In the genomic region with DNA sequence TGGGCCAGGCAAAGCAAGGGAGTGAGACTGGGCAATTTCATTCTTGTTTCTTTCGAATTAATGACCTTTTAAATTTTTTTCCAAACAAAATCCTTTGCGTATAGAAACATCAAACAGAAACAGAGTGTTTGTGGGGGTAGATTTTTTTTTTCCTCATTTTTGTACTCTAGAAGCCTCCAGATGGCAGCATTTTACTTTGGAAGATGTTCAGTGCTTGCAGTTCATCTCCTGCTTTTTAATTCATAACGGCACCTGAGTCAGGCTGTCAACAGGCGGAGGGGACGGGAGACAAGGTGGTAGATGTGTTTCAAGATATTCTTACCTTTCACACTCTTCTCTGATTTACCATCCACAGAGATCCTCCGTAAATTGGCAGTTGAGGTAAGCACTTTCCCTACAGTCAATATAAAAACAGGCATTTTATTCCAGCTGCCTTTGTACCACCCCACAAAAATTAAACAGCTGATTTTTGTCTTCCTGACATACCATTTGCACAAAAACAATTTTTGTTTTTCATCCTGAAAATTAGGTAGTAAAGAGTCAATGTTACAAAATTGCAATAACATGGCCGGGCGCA, we compare ENCODE assay signal across 9 cellular contexts.
DNase-seq lines count a peak whose midpoint lies in the region; ATAC-seq and TF ChIP-seq lines count a peak whose summit lies in the region.
"Had no signal": no experiment of that assay in that cellular context is flagged by ENCODE, and none has a peak within 500 bp of the region (broad histone marks: within the 10 kb centered on the region; RNA-seq: fewer than 3 reads in every experiment).

No MANE protein-coding gene starts in this region.

- peak; percentile 27 for DNase-seq in Calu3
- DNase-seq in NCI-H2171 treated with DMSO at 0.1 percent for 48 hours (lab: John Stamatoyannopoulos, UW) = peak; percentile 58
- DNase-seq in dermis blood vessel endothelial cell = peak; percentile 33
- no peak for DNase-seq in osteocyte (ENCODE audit: extremely low spot score, unreplicated experiment)
- no peak for DNase-seq in NCI-H774 (lab: John Stamatoyannopoulos, UW)
- DNase-seq in activated naive CD8-positive, alpha-beta T cell treated with anti-CD3 and anti-CD28 coated beads, Interleukin-2, amount 50 U/mL, for 24 hours = no peak

- H3K27ac Mint-ChIP-seq in Calu3 (ENCODE audit: unreplicated experiment) (no peak overlapping the region), osteocyte (ENCODE audit: unreplicated experiment) (no peak overlapping the region)
- no peak overlapping the region for H3K27ac Mint-ChIP-seq in activated naive CD8-positive, alpha-beta T cell treated with anti-CD3 and anti-CD28 coated beads, Interleukin-2, amount 50 U/mL, for 24 hours
- H3K27ac Mint-ChIP-seq: memory B cell had no signal

- ATAC-seq in GM21447 (IDR thresholded peaks at IDR 0.05; ENCODE audit: unreplicated experiment) = peak; percentile 66
- ATAC-seq in activated naive CD8-positive, alpha-beta T cell treated with anti-CD3 and anti-CD28 coated beads, Interleukin-2, amount 50 U/mL, for 24 hours = no peak
- ATAC-seq in HG02759 (IDR thresholded peaks at IDR 0.05; ENCODE audit: unreplicated experiment) = no peak

- H3K36me3 Mint-ChIP-seq in Calu3 (ENCODE audit: insufficient read depth, unreplicated experiment) (no peaks in the 10 kb centered on the region), osteocyte (ENCODE audit: unreplicated experiment) (no peaks in the 10 kb centered on the region)
- no peaks in the 10 kb centered on the region for H3K36me3 Mint-ChIP-seq in activated naive CD8-positive, alpha-beta T cell treated with anti-CD3 and anti-CD28 coated beads, Interleukin-2, amount 50 U/mL, for 24 hours (ENCODE audit: low read depth)
- H3K36me3 Mint-ChIP-seq: memory B cell had no signal

- H3K9me3 Mint-ChIP-seq in Calu3 (ENCODE audit: low read depth, unreplicated experiment) = no peaks in the 10 kb centered on the region
- no peaks in the 10 kb centered on the region for H3K9me3 Mint-ChIP-seq in osteocyte (ENCODE audit: unreplicated experiment)
- H3K9me3 Mint-ChIP-seq in activated naive CD8-positive, alpha-beta T cell treated with anti-CD3 and anti-CD28 coated beads, Interleukin-2, amount 50 U/mL, for 24 hours = no peaks in the 10 kb centered on the region
- H3K9me3 Mint-ChIP-seq: memory B cell had no signal

- H3K27me3 Mint-ChIP-seq in Calu3 (ENCODE audit: unreplicated experiment) = peaks cover under 1% of the 10 kb centered on the region
- H3K27me3 Mint-ChIP-seq in osteocyte (ENCODE audit: unreplicated experiment) = peaks cover 33% of the 10 kb centered on the region
- H3K27me3 Mint-ChIP-seq in activated naive CD8-positive, alpha-beta T cell treated with anti-CD3 and anti-CD28 coated beads, Interleukin-2, amount 50 U/mL, for 24 hours = peaks cover 9% of the 10 kb centered on the region

- no peak for TF ChIP-seq CTCF in Calu3 (IDR thresholded peaks at IDR 0.05; ENCODE audit: unreplicated experiment)
- TF ChIP-seq CTCF in osteocyte (IDR thresholded peaks at IDR 0.05) = peak; percentile 63

- H3K4me3 Mint-ChIP-seq in Calu3 (ENCODE audit: low read depth, unreplicated experiment) (no peak overlapping the region), osteocyte (ENCODE audit: unreplicated experiment) (no peak overlapping the region)
- H3K4me3 Mint-ChIP-seq in activated naive CD8-positive, alpha-beta T cell treated with anti-CD3 and anti-CD28 coated beads, Interleukin-2, amount 50 U/mL, for 24 hours = no peak overlapping the region
- H3K4me3 Mint-ChIP-seq: memory B cell had no signal

- H3K4me1 Mint-ChIP-seq in Calu3 (ENCODE audit: low read depth, unreplicated experiment) (no peaks in the 10 kb centered on the region), osteocyte (ENCODE audit: unreplicated experiment) (peaks cover 4% of the 10 kb centered on the region)
- no peaks in the 10 kb centered on the region for H3K4me1 Mint-ChIP-seq in activated naive CD8-positive, alpha-beta T cell treated with anti-CD3 and anti-CD28 coated beads, Interleukin-2, amount 50 U/mL, for 24 hours

- CTCF ChIA-PET in Calu3 (lab: Charles Lee) = no interaction called here

- no TSS peak for BruUV-seq in Calu3 (replicated peaks; lab: Mats Ljungman, UMichigan)

- intact Hi-C loops in Calu3 (cut with micrococcal nuclease; ENCODE audit: unreplicated experiment) = no loop called here

Comparison
In these comparisons a context has a peak if more than half of its experiments do, and no peak if none do; other contexts are left out.
1. DNase-seq: peak in Calu3 (single experiment), NCI-H2171 treated with DMSO at 0.1 percent for 48 hours (single experiment) and dermis blood vessel endothelial cell (single experiment); none in osteocyte (single experiment), NCI-H774 (single experiment) and activated naive CD8-positive, alpha-beta T cell treated with anti-CD3 and anti-CD28 coated beads, Interleukin-2, amount 50 U/mL, for 24 hours (single experiment).